Comparison of ENCODE assay signal across 17 cellular contexts in genomic region chr18:28114472-28114871, GRCh38.
DNase-seq lines count a peak whose midpoint lies in the region; ATAC-seq, FAIRE-seq and TF ChIP-seq lines count a peak whose summit lies in the region.
"Had no signal": no experiment of that assay in that cellular context is flagged by ENCODE, and none has a peak within 500 bp of the region (broad histone marks: within the 10 kb centered on the region; RNA-seq: fewer than 3 reads in every experiment).

No MANE protein-coding gene starts in this region.

- no peak overlapping the region for H3K27ac Mint-ChIP-seq in activated T-cell treated with anti-CD3 and anti-CD28 coated beads, Interleukin-2, amount 50 U/mL, for 24 hours
- no peak overlapping the region for H3K27ac Mint-ChIP-seq in effector memory CD8-positive, alpha-beta T cell
- H3K27ac Mint-ChIP-seq: activated naive CD4-positive, alpha-beta T cell treated with anti-CD3 and anti-CD28 coated beads for 36 hours had no signal

- H3K27me3 Mint-ChIP-seq in activated T-cell treated with anti-CD3 and anti-CD28 coated beads, Interleukin-2, amount 50 U/mL, for 24 hours: no peaks in the 10 kb centered on the region
- H3K27me3 Mint-ChIP-seq in effector memory CD8-positive, alpha-beta T cell: no peaks in the 10 kb centered on the region

- H3K36me3 ChIP-seq in ACC112 (ENCODE audit: insufficient read depth, low read length): no peaks in the 10 kb centered on the region
- no peaks in the 10 kb centered on the region for H3K36me3 ChIP-seq in HUES6 (ENCODE audit: control insufficient read depth, insufficient read depth, low read length)
- H3K36me3 ChIP-seq in brain microvascular endothelial cell (replicated peaks): no peaks in the 10 kb centered on the region
- no peaks in the 10 kb centered on the region for H3K36me3 ChIP-seq in keratinocyte (ENCODE audit: control insufficient read depth in 2 of 2, extremely low read depth in 1 of 2, insufficient read depth in 2 of 2, low read length in 2 of 2)
- no peaks in the 10 kb centered on the region for H3K36me3 ChIP-seq in ascending aorta
- H3K36me3 ChIP-seq: esophagus squamous epithelium, suprapubic skin had no signal

- DNase-seq in brain microvascular endothelial cell (peak; percentile 74), keratinocyte (ENCODE audit: low read depth, low spot score) (peak; percentile 48), ascending aorta (ENCODE audit: low spot score in 2 of 2) (no peak)
- no peak for DNase-seq in activated T-cell treated with anti-CD3 and anti-CD28 coated beads, Interleukin-2, amount 50 U/mL, for 24 hours
- no peak for DNase-seq in effector memory CD8-positive, alpha-beta T cell
- DNase-seq in activated T-cell treated with anti-CD3 and anti-CD28 coated beads, Interleukin-2, amount 50 U/mL, for 48 hours: no peak
- DNase-seq: activated naive CD4-positive, alpha-beta T cell treated with anti-CD3 and anti-CD28 coated beads for 36 hours; esophagus squamous epithelium; midbrain; NCI-H2081; NCI-H82; stimulated activated CD4-positive, alpha-beta T cell treated with anti-CD3 and anti-CD28 coated beads, Interleukin-15, amount 100 ng/mL, for 24 hours had no signal

- H3K4me1 ChIP-seq in ACC112 (ENCODE audit: control insufficient read depth, insufficient read depth, low read length, unreplicated experiment) (peaks cover 69% of the 10 kb centered on the region), HUES6 (ENCODE audit: control insufficient read depth, insufficient read depth, low read length) (peaks cover 50% of the 10 kb centered on the region), keratinocyte (ENCODE audit: control insufficient read depth, extremely low read depth, insufficient read depth, low read length) (peaks cover 6% of the 10 kb centered on the region), ascending aorta (peaks cover 7 to 21% of the 10 kb centered on the region in 2 donors)
- H3K4me1 ChIP-seq: esophagus squamous epithelium, suprapubic skin had no signal

- H3K9ac ChIP-seq in HUES6 (ENCODE audit: low read length) (no peak overlapping the region), keratinocyte (ENCODE audit: control insufficient read depth, extremely low read depth, insufficient read depth, low read length) (no peak overlapping the region)

- dilution Hi-C loops in keratinocyte (cut with MboI; ENCODE audit: extremely low pct_ligation_motif_present, low sequenced_read_pairs): no loop called here

- no peaks in the 10 kb centered on the region for H3K4me1 Mint-ChIP-seq in activated T-cell treated with anti-CD3 and anti-CD28 coated beads, Interleukin-2, amount 50 U/mL, for 24 hours (ENCODE audit: low read depth)
- no peaks in the 10 kb centered on the region for H3K4me1 Mint-ChIP-seq in effector memory CD8-positive, alpha-beta T cell (ENCODE audit: low read depth in 2 of 2)

- H3K27ac ChIP-seq in ACC112 (ENCODE audit: low read depth, low read length) (peak overlapping the region; percentile 96), HUES6 (ENCODE audit: low read depth, low read length) (peak overlapping the region; percentile 81; the same call in 1 of the 2 replicates), brain microvascular endothelial cell (peak overlapping the region; percentile 96), keratinocyte (ENCODE audit: control insufficient read depth, insufficient read depth, low read length) (peak overlapping the region; percentile 68), ascending aorta (peak overlapping the region in 1 of 2 donors; percentile 60)
- H3K27ac ChIP-seq: esophagus squamous epithelium, suprapubic skin had no signal

- H3K4me3 Mint-ChIP-seq in activated T-cell treated with anti-CD3 and anti-CD28 coated beads, Interleukin-2, amount 50 U/mL, for 24 hours: no peak overlapping the region
- no peak overlapping the region for H3K4me3 Mint-ChIP-seq in effector memory CD8-positive, alpha-beta T cell
- H3K4me3 Mint-ChIP-seq: activated naive CD4-positive, alpha-beta T cell treated with anti-CD3 and anti-CD28 coated beads for 36 hours had no signal

- intact Hi-C loops in ascending aorta (cut with DNase I): loop anchor here (2.0 kb wide), 1 partner anchor 64 kb away; no protein-coding TSS in a partner anchor

- H3K79me2 ChIP-seq in ACC112 (ENCODE audit: control insufficient read depth, insufficient read depth, low read length, unreplicated experiment): peaks cover 35% of the 10 kb centered on the region
- H3K79me2 ChIP-seq in keratinocyte (ENCODE audit: control insufficient read depth, insufficient read depth, low read length): no peaks in the 10 kb centered on the region

- no peak for ATAC-seq in effector memory CD8-positive, alpha-beta T cell (replicated peaks)
- ATAC-seq: HCT116 had no signal

- TF ChIP-seq CTCF in brain microvascular endothelial cell (IDR thresholded peaks at IDR 0.05; ENCODE audit: low read depth, low read length, missing control alignments) (no peak), keratinocyte (optimal IDR thresholded peaks at IDR 0.05 in 1 of 3, IDR thresholded peaks at IDR 0.05 in 1 of 3, conservative IDR thresholded peaks at IDR 0.05 in 1 of 3; ENCODE audit: extremely low read depth in 1 of 3, insufficient read depth in 2 of 3, low read length in 3 of 3) (no peak), ascending aorta (IDR thresholded peaks at IDR 0.05) (no peak)

- FAIRE-seq in keratinocyte (lab: Jason Lieb, UNC): peak; percentile 5
- FAIRE-seq: colon had no signal

- H3K4me3 ChIP-seq in ACC112 (ENCODE audit: low read depth, low read length) (peak overlapping the region; percentile 60), HUES6 (ENCODE audit: low read depth, low read length) (no peak overlapping the region), brain microvascular endothelial cell (ENCODE audit: low read depth, low read length) (peak overlapping the region; percentile 34), keratinocyte (ENCODE audit: control insufficient read depth in 2 of 3, extremely low read depth in 1 of 3, insufficient read depth in 2 of 3, low read depth in 1 of 3, low read length in 3 of 3) (peak overlapping the region in 1 of 3 experiments; percentile 38), ascending aorta (no peak overlapping the region)
- H3K4me3 ChIP-seq: esophagus squamous epithelium, suprapubic skin had no signal

- H3K9me1 ChIP-seq in keratinocyte (ENCODE audit: control insufficient read depth, extremely low read depth, insufficient read depth, low read length): no peaks in the 10 kb centered on the region

- H3K9me3 Mint-ChIP-seq in activated T-cell treated with anti-CD3 and anti-CD28 coated beads, Interleukin-2, amount 50 U/mL, for 24 hours: peaks cover 6% of the 10 kb centered on the region
- peaks cover 0 to 9% of the 10 kb centered on the region in 2 donors for H3K9me3 Mint-ChIP-seq in effector memory CD8-positive, alpha-beta T cell

- H3K4me2 ChIP-seq in keratinocyte (ENCODE audit: control insufficient read depth, extremely low read depth, insufficient read depth, low read depth, low read length): peak overlapping the region; percentile 53

- in situ Hi-C loops in brain microvascular endothelial cell (cut with HindIII; ENCODE audit: low pct_ligation_motif_present, low sequenced_read_pairs): no loop called here

- no peaks in the 10 kb centered on the region for H3K9me3 ChIP-seq in HUES6 (ENCODE audit: control insufficient read depth, insufficient read depth, low read depth, low read length)
- H3K9me3 ChIP-seq in keratinocyte (ENCODE audit: control insufficient read depth, low read depth, low read length): no peaks in the 10 kb centered on the region
- H3K9me3 ChIP-seq in ascending aorta: no peaks in the 10 kb centered on the region
- H3K9me3 ChIP-seq: esophagus squamous epithelium, suprapubic skin had no signal

- H2AFZ ChIP-seq in ACC112 (ENCODE audit: low read length, unreplicated experiment) (no peak overlapping the region), keratinocyte (ENCODE audit: control insufficient read depth, low read length) (no peak overlapping the region)

- H3K36me3 Mint-ChIP-seq in activated T-cell treated with anti-CD3 and anti-CD28 coated beads, Interleukin-2, amount 50 U/mL, for 24 hours (ENCODE audit: low read depth): no peaks in the 10 kb centered on the region
- no peaks in the 10 kb centered on the region for H3K36me3 Mint-ChIP-seq in effector memory CD8-positive, alpha-beta T cell (ENCODE audit: insufficient read depth)

- no peaks in the 10 kb centered on the region for H4K20me1 ChIP-seq in keratinocyte (ENCODE audit: control insufficient read depth, extremely low read depth, insufficient read depth, low read length)

- H3K27me3 ChIP-seq in ACC112 (ENCODE audit: insufficient read depth, low read length): no peaks in the 10 kb centered on the region
- H3K27me3 ChIP-seq in HUES6 (ENCODE audit: control insufficient read depth, insufficient read depth, low read length): no peaks in the 10 kb centered on the region
- no peaks in the 10 kb centered on the region for H3K27me3 ChIP-seq in brain microvascular endothelial cell (replicated peaks)
- no peaks in the 10 kb centered on the region for H3K27me3 ChIP-seq in keratinocyte (ENCODE audit: control insufficient read depth, extremely low read depth, insufficient read depth, low read length)
- no peaks in the 10 kb centered on the region for H3K27me3 ChIP-seq in ascending aorta
- H3K27me3 ChIP-seq: esophagus squamous epithelium, suprapubic skin had no signal

Comparison
In these comparisons a context has a peak if more than half of its experiments do, and no peak if none do; other contexts are left out.
1. H3K4me3 ChIP-seq: peak in ACC112 (single experiment) and brain microvascular endothelial cell (single experiment); none in HUES6 (single experiment) and ascending aorta (0 of 2).
2. DNase-seq: peak in brain microvascular endothelial cell (single experiment) and keratinocyte (single experiment); none in activated T-cell treated with anti-CD3 and anti-CD28 coated beads, Interleukin-2, amount 50 U/mL, for 24 hours (single experiment), effector memory CD8-positive, alpha-beta T cell (0 of 3), ascending aorta (0 of 2) and activated T-cell treated with anti-CD3 and anti-CD28 coated beads, Interleukin-2, amount 50 U/mL, for 48 hours (0 of 2).